1 cellular context compared by ENCODE assay signal in the genomic region with DNA sequence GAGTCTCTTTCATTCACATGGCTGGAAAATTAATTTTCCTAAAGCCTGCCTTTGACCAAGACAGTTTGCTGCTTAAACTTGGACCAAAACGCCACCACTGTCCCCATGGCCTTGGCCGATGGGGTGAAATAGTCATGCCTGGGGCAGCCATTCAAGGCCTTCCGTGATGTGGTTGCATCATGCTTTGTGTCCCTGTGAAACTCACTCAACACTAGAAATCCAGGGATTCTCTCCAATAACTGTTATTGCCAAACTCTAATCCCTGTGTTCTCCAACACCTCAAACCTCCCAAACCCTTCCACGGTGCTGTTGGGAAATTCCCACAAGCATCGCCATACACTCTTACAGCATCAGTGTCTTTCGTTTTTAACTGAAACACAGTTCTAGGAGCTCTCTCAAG.
TF ChIP-seq lines count a peak whose summit lies in the region.

No MANE protein-coding gene starts in this region.

TF ChIP-seq in GM23338, 12 proteins besides CTCF, POLR2A, EP300 and RAD21 (continued from another document):
- TF ChIP-seq, protein P1, sequence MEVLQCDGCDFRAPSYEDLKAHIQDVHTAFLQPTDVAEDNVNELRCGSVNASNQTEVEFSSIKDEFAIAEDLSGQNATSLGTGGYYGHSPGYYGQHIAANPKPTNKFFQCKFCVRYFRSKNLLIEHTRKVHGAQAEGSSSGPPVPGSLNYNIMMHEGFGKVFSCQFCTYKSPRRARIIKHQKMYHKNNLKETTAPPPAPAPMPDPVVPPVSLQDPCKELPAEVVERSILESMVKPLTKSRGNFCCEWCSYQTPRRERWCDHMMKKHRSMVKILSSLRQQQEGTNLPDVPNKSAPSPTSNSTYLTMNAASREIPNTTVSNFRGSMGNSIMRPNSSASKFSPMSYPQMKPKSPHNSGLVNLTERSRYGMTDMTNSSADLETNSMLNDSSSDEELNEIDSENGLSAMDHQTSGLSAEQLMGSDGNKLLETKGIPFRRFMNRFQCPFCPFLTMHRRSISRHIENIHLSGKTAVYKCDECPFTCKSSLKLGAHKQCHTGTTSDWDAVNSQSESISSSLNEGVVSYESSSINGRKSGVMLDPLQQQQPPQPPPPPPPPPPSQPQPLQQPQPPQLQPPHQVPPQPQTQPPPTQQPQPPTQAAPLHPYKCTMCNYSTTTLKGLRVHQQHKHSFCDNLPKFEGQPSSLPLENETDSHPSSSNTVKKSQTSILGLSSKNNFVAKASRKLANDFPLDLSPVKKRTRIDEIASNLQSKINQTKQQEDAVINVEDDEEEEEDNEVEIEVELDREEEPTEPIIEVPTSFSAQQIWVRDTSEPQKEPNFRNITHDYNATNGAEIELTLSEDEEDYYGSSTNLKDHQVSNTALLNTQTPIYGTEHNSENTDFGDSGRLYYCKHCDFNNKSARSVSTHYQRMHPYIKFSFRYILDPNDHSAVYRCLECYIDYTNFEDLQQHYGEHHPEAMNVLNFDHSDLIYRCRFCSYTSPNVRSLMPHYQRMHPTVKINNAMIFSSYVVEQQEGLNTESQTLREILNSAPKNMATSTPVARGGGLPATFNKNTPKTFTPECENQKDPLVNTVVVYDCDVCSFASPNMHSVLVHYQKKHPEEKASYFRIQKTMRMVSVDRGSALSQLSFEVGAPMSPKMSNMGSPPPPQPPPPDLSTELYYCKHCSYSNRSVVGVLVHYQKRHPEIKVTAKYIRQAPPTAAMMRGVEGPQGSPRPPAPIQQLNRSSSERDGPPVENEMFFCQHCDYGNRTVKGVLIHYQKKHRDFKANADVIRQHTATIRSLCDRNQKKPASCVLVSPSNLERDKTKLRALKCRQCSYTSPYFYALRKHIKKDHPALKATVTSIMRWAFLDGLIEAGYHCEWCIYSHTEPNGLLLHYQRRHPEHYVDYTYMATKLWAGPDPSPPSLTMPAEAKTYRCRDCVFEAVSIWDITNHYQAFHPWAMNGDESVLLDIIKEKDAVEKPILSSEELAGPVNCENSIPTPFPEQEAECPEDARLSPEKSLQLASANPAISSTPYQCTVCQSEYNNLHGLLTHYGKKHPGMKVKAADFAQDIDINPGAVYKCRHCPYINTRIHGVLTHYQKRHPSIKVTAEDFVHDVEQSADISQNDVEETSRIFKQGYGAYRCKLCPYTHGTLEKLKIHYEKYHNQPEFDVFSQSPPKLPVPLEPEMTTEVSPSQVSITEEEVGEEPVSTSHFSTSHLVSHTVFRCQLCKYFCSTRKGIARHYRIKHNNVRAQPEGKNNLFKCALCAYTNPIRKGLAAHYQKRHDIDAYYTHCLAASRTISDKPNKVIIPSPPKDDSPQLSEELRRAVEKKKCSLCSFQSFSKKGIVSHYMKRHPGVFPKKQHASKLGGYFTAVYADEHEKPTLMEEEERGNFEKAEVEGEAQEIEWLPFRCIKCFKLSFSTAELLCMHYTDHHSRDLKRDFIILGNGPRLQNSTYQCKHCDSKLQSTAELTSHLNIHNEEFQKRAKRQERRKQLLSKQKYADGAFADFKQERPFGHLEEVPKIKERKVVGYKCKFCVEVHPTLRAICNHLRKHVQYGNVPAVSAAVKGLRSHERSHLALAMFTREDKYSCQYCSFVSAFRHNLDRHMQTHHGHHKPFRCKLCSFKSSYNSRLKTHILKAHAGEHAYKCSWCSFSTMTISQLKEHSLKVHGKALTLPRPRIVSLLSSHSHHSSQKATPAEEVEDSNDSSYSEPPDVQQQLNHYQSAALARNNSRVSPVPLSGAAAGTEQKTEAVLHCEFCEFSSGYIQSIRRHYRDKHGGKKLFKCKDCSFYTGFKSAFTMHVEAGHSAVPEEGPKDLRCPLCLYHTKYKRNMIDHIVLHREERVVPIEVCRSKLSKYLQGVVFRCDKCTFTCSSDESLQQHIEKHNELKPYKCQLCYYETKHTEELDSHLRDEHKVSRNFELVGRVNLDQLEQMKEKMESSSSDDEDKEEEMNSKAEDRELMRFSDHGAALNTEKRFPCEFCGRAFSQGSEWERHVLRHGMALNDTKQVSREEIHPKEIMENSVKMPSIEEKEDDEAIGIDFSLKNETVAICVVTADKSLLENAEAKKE (CRISPR knock-in tag; IDR thresholded peaks at IDR 0.05) = no peak
- TF ChIP-seq POLR2AphosphoS5 (IDR thresholded peaks at IDR 0.05; ENCODE audit: low read depth) (no peak), EZH2 (IDR thresholded peaks at IDR 0.05; ENCODE audit: low read depth, unreplicated experiment) (no peak), ZNF331 (CRISPR knock-in tag; IDR thresholded peaks at IDR 0.05; ENCODE audit: low read depth) (no peak), NANOG (IDR thresholded peaks at IDR 0.05; ENCODE audit: borderline replicate concordance) (no peak), ZNF114 (CRISPR knock-in tag; IDR thresholded peaks at IDR 0.05) (no peak), EZH2phosphoT487 (IDR thresholded peaks at IDR 0.05; ENCODE audit: unreplicated experiment) (no peak), CREB1 (CRISPR knock-in tag; IDR thresholded peaks at IDR 0.05; ENCODE audit: low read depth) (no peak), JUNB (IDR thresholded peaks at IDR 0.05; ENCODE audit: unreplicated experiment) (no peak)
- TF ChIP-seq, protein P2, sequence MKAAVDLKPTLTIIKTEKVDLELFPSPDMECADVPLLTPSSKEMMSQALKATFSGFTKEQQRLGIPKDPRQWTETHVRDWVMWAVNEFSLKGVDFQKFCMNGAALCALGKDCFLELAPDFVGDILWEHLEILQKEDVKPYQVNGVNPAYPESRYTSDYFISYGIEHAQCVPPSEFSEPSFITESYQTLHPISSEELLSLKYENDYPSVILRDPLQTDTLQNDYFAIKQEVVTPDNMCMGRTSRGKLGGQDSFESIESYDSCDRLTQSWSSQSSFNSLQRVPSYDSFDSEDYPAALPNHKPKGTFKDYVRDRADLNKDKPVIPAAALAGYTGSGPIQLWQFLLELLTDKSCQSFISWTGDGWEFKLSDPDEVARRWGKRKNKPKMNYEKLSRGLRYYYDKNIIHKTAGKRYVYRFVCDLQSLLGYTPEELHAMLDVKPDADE (IDR thresholded peaks at IDR 0.05) = no peak
